5 cellular contexts compared by ENCODE assay signal in the genomic region with DNA sequence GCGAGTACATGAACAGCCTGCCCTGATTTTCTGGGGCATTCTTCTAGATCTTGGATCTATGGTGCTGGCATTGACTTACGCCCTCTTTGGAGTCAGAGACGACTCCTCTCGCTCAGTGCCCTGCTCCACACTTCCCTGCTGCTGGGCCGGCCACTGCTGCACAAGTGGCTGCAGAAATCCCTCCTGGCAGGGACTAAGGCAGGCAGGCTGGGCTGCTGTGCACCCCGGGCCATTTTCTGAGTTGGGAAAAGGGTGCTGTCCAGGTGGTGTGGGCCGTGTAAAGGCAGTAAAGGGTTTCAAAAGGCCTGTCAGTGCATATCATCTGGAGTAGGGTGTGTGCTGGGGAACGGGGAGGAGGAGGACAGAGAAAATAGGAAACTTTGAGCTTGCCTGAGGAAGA. TPM values are rescaled to one million over a fixed set of nuclear protein-coding genes. Genes with fewer than 3 reads are reported as not detected.
"Had no signal": no experiment of that assay in that cellular context is flagged by ENCODE, and none has a peak within 500 bp of the region (broad histone marks: within the 10 kb centered on the region; RNA-seq: fewer than 3 reads in every experiment).

No MANE protein-coding gene starts in this region.

RNA-seq across cellular contexts. Expression of gene KCNJ12, which starts 50.1 kb away (rescaled TPM):
- total RNA-seq: lung microvascular endothelial cell; mammary epithelial cell; naive thymus-derived CD8-positive, alpha-beta T cell had no signal
- polyA plus RNA-seq: immature natural killer cell; naive thymus-derived CD4-positive, alpha-beta T cell had no signal
